1 cellular context compared by ENCODE assay signal in the genomic region with DNA sequence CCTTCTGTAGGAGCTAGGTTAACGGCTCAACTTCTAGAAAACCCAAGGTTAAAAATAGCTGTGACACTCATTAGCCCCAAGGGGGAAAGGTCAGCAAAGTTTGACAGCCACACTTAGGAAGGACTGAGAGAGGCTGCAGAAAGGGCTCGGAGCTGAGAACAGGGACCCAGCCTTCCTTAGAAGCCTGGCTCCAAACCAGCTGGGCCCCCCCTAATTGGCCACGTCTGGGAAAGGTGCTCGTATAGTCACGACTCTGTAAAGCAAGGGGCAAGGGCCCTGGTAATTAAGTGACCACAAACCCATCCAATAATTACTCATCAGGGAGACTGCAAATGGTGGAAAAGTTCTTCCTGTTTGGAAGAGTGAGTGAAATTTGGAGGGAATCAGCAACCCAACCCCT.
TF ChIP-seq lines count a peak whose summit lies in the region.

No MANE protein-coding gene starts in this region.

TF ChIP-seq in H1, 55 proteins besides CTCF, POLR2A, EP300 and RAD21:
- no peak for TF ChIP-seq CBX5 (IDR thresholded peaks at IDR 0.05; ENCODE audit: low read depth, low read length)
- TF ChIP-seq, protein P1, sequence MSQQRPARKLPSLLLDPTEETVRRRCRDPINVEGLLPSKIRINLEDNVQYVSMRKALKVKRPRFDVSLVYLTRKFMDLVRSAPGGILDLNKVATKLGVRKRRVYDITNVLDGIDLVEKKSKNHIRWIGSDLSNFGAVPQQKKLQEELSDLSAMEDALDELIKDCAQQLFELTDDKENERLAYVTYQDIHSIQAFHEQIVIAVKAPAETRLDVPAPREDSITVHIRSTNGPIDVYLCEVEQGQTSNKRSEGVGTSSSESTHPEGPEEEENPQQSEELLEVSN (IDR thresholded peaks at IDR 0.05), result no peak
- no peak for TF ChIP-seq ASH2L (IDR thresholded peaks at IDR 0.05; ENCODE audit: low read length)
- TF ChIP-seq SRF (IDR thresholded peaks at IDR 0.05; ENCODE audit: low read depth, low read length), result no peak
- TF ChIP-seq PHF8 (conservative IDR thresholded peaks at IDR 0.05; ENCODE audit: low read depth, low read length), result no peak
- TF ChIP-seq SP2 (IDR thresholded peaks at IDR 0.05; ENCODE audit: low read length), result no peak
- no peak for TF ChIP-seq SUZ12 (IDR thresholded peaks at IDR 0.05; ENCODE audit: low read length)
- TF ChIP-seq NANOG (IDR thresholded peaks at IDR 0.05; ENCODE audit: insufficient read depth, low read depth, low read length, poor library complexity, severe bottlenecking), result no peak
- TF ChIP-seq GABPA (IDR thresholded peaks at IDR 0.05; ENCODE audit: borderline replicate concordance, insufficient read depth, low read length), result no peak
TF ChIP-seq in H1: peak in this region for 0.
